ENCODE assay signal across 15 cellular contexts in genomic region chr10:7483848-7484247, GRCh38.
A peak's percentile ranks its signal among the peaks of the same experiment; 100 is the strongest.
DNase-seq lines count a peak whose midpoint lies in the region; ATAC-seq lines count a peak whose summit lies in the region.
"Had no signal": no experiment of that assay in that cellular context is flagged by ENCODE, and none has a peak within 500 bp of the region (broad histone marks: within the 10 kb centered on the region; RNA-seq: fewer than 3 reads in every experiment).

No MANE protein-coding gene starts in this region.

- DNase-seq in activated T-cell treated with anti-CD3 and anti-CD28 coated beads, Interleukin-2, amount 50 U/mL, for 72 hours, result no peak
- no peak for DNase-seq in activated T-cell treated with anti-CD3 and anti-CD28 coated beads for 4 hours
- DNase-seq in T-helper 17 cell, result no peak
- DNase-seq in effector memory CD8-positive, alpha-beta T cell, result peak in 1 of 3 experiments; percentile 27
- DNase-seq in stimulated activated CD4-positive, alpha-beta T cell treated with anti-CD3 and anti-CD28 coated beads, Interleukin-15, amount 100 ng/mL, for 24 hours, result no peak
- DNase-seq: Caco-2, kidney glomerular epithelial cell, NCI-H1092, NCI-H82 had no signal

- peak overlapping the region; percentile 39 to 61 for H3K4me3 Mint-ChIP-seq in activated T-cell treated with anti-CD3 and anti-CD28 coated beads, Interleukin-2, amount 50 U/mL, for 72 hours
- H3K4me3 Mint-ChIP-seq in T-helper 17 cell, result peak overlapping the region; percentile 2
- H3K4me3 Mint-ChIP-seq in effector memory CD8-positive, alpha-beta T cell, result peak overlapping the region; percentile 59 to 76
- H3K4me3 Mint-ChIP-seq in stimulated activated memory B cell treated with anti-CD40 and anti-IgM and Interleukin-4, amounts not matched to agents 10 μg/mL and 1 μg/mL and 100 μg/mL, for 72 hours, result no peak overlapping the region
- H3K4me3 Mint-ChIP-seq: mesothelial cell of epicardium had no signal

- H3K4me1 Mint-ChIP-seq in activated T-cell treated with anti-CD3 and anti-CD28 coated beads, Interleukin-2, amount 50 U/mL, for 72 hours (ENCODE audit: low read depth), result peaks cover 77% of the 10 kb centered on the region
- H3K4me1 Mint-ChIP-seq in T-helper 17 cell, result peaks cover 45% of the 10 kb centered on the region
- peaks cover 58 to 75% of the 10 kb centered on the region in 2 donors for H3K4me1 Mint-ChIP-seq in effector memory CD8-positive, alpha-beta T cell (ENCODE audit: low read depth in 2 of 2)
- H3K4me1 Mint-ChIP-seq in stimulated activated memory B cell treated with anti-CD40 and anti-IgM and Interleukin-4, amounts not matched to agents 10 μg/mL and 1 μg/mL and 100 μg/mL, for 72 hours, result peaks cover 60% of the 10 kb centered on the region

- peaks cover 0 to 1% of the 10 kb centered on the region in 2 donors for H3K36me3 Mint-ChIP-seq in activated T-cell treated with anti-CD3 and anti-CD28 coated beads, Interleukin-2, amount 50 U/mL, for 72 hours (ENCODE audit: insufficient read depth in 2 of 2)
- H3K36me3 Mint-ChIP-seq in T-helper 17 cell (ENCODE audit: low read depth), result no peaks in the 10 kb centered on the region
- H3K36me3 Mint-ChIP-seq in effector memory CD8-positive, alpha-beta T cell (ENCODE audit: insufficient read depth), result peaks cover 3% of the 10 kb centered on the region
- peaks cover 7% of the 10 kb centered on the region for H3K36me3 Mint-ChIP-seq in stimulated activated memory B cell treated with anti-CD40 and anti-IgM and Interleukin-4, amounts not matched to agents 10 μg/mL and 1 μg/mL and 100 μg/mL, for 72 hours
- H3K36me3 Mint-ChIP-seq: mesothelial cell of epicardium had no signal

- H3K9me3 Mint-ChIP-seq in activated T-cell treated with anti-CD3 and anti-CD28 coated beads, Interleukin-2, amount 50 U/mL, for 72 hours, result no peaks in the 10 kb centered on the region
- peaks cover 0 to 4% of the 10 kb centered on the region in 2 donors for H3K9me3 Mint-ChIP-seq in effector memory CD8-positive, alpha-beta T cell
- H3K9me3 Mint-ChIP-seq in stimulated activated memory B cell treated with anti-CD40 and anti-IgM and Interleukin-4, amounts not matched to agents 10 μg/mL and 1 μg/mL and 100 μg/mL, for 72 hours, result peaks cover 9% of the 10 kb centered on the region

- ATAC-seq in activated T-cell treated with anti-CD3 and anti-CD28 coated beads, Interleukin-2, amount 50 U/mL, for 72 hours (replicated peaks in 1 of 2), result no peak
- ATAC-seq in T-helper 17 cell (no peak), HG03442 (IDR thresholded peaks at IDR 0.05; ENCODE audit: unreplicated experiment) (no peak), HG03159 (IDR thresholded peaks at IDR 0.05; ENCODE audit: unreplicated experiment) (no peak)
- peak; percentile 27 for ATAC-seq in effector memory CD8-positive, alpha-beta T cell (replicated peaks)
- ATAC-seq in stimulated activated memory B cell treated with anti-CD40 and anti-IgM and Interleukin-4, amounts not matched to agents 10 μg/mL and 1 μg/mL and 100 μg/mL, for 72 hours, result no peak
- ATAC-seq: HepG2 had no signal

- H3K9me3 ChIP-seq in T-helper 17 cell (ENCODE audit: control insufficient read depth, low read length, poor library complexity, severe bottlenecking), result no peaks in the 10 kb centered on the region
- H3K9me3 ChIP-seq: Caco-2, vagina had no signal

- peak overlapping the region; percentile 90 for H3K27ac Mint-ChIP-seq in activated T-cell treated with anti-CD3 and anti-CD28 coated beads, Interleukin-2, amount 50 U/mL, for 72 hours
- peak overlapping the region; percentile 92 for H3K27ac Mint-ChIP-seq in T-helper 17 cell
- peak overlapping the region; percentile 91 to 100 for H3K27ac Mint-ChIP-seq in effector memory CD8-positive, alpha-beta T cell
- H3K27ac Mint-ChIP-seq in stimulated activated memory B cell treated with anti-CD40 and anti-IgM and Interleukin-4, amounts not matched to agents 10 μg/mL and 1 μg/mL and 100 μg/mL, for 72 hours, result peak overlapping the region; percentile 81
- H3K27ac Mint-ChIP-seq: mesothelial cell of epicardium had no signal

- no peaks in the 10 kb centered on the region for H3K27me3 Mint-ChIP-seq in activated T-cell treated with anti-CD3 and anti-CD28 coated beads, Interleukin-2, amount 50 U/mL, for 72 hours (ENCODE audit: low read depth)
- no peaks in the 10 kb centered on the region for H3K27me3 Mint-ChIP-seq in T-helper 17 cell
- no peaks in the 10 kb centered on the region for H3K27me3 Mint-ChIP-seq in effector memory CD8-positive, alpha-beta T cell
- no peaks in the 10 kb centered on the region for H3K27me3 Mint-ChIP-seq in stimulated activated memory B cell treated with anti-CD40 and anti-IgM and Interleukin-4, amounts not matched to agents 10 μg/mL and 1 μg/mL and 100 μg/mL, for 72 hours
